ENCODE assay signal across 18 cellular contexts in the genomic region with DNA sequence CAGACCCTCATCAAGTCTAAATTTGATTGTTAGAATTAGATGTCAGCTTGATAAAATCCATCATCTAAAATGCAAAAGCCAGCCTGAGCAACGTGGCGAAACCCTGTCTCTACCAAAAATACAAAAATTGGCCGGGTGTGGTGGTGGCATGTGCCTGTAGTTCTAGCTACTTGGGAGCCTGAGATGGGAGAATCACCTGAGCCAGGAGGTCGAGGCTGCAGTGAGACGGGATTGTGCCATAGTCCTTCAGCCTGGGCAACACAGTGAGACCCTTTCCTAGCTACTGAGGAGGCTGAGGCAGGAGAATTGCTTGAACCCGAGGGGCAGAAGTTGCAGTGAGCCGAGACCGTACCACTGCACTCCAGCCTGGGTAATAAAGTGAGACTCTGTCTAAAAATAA.
"Had no signal": no experiment of that assay in that cellular context is flagged by ENCODE, and none has a peak within 500 bp of the region (broad histone marks: within the 10 kb centered on the region; RNA-seq: fewer than 3 reads in every experiment).

No MANE protein-coding gene starts in this region.

- H3K27ac Mint-ChIP-seq: activated CD4-positive, alpha-beta memory T cell treated with anti-CD3 and anti-CD28 coated beads, Interleukin-2, amount 10 ng/mL, durations not matched to agents 7 days and 5 days; activated CD4-positive, alpha-beta T cell treated with anti-CD3 and anti-CD28 coated beads for 36 hours; naive thymus-derived CD4-positive, alpha-beta T cell; stimulated activated effector memory CD8-positive, alpha-beta T cell treated with anti-CD3 and anti-CD28 coated beads, Interleukin-12 subunit alpha, Interleukin-12 subunit beta, amount 100 ng/mL, for 72 hours had no signal

- H3K27me3 Mint-ChIP-seq: activated CD4-positive, alpha-beta memory T cell treated with anti-CD3 and anti-CD28 coated beads, Interleukin-2, amount 10 ng/mL, durations not matched to agents 7 days and 5 days; activated CD4-positive, alpha-beta T cell treated with anti-CD3 and anti-CD28 coated beads for 36 hours; naive thymus-derived CD4-positive, alpha-beta T cell had no signal

- H3K4me3 Mint-ChIP-seq: activated CD4-positive, alpha-beta memory T cell treated with anti-CD3 and anti-CD28 coated beads, Interleukin-2, amount 10 ng/mL, durations not matched to agents 7 days and 5 days; activated CD4-positive, alpha-beta T cell treated with anti-CD3 and anti-CD28 coated beads for 36 hours; activated T-cell treated with anti-CD3 and anti-CD28 coated beads, Interleukin-2, amount 50 U/mL, for 4 hours; naive thymus-derived CD4-positive, alpha-beta T cell; stimulated activated effector memory CD8-positive, alpha-beta T cell treated with anti-CD3 and anti-CD28 coated beads, Interleukin-12 subunit alpha, Interleukin-12 subunit beta, amount 100 ng/mL, for 72 hours had no signal

- H3K36me3 ChIP-seq: gastroesophageal sphincter, heart right ventricle, neutrophil, tibial artery had no signal

- H3K4me3 ChIP-seq: gastroesophageal sphincter, heart right ventricle, mucosa of descending colon, tibial artery had no signal

- H3K9me3 Mint-ChIP-seq: activated CD4-positive, alpha-beta memory T cell treated with anti-CD3 and anti-CD28 coated beads, Interleukin-2, amount 10 ng/mL, durations not matched to agents 7 days and 5 days; activated T-cell treated with anti-CD3 and anti-CD28 coated beads, Interleukin-2, amount 50 U/mL, for 4 hours; stimulated activated effector memory CD8-positive, alpha-beta T cell treated with anti-CD3 and anti-CD28 coated beads, Interleukin-12 subunit alpha, Interleukin-12 subunit beta, amount 100 ng/mL, for 72 hours had no signal

- H3K36me3 Mint-ChIP-seq: stimulated activated effector memory CD8-positive, alpha-beta T cell treated with anti-CD3 and anti-CD28 coated beads, Interleukin-12 subunit alpha, Interleukin-12 subunit beta, amount 100 ng/mL, for 72 hours had no signal

- ATAC-seq: activated CD4-positive, alpha-beta T cell treated with anti-CD3 and anti-CD28 coated beads for 36 hours; activated T-cell treated with anti-CD3 and anti-CD28 coated beads, Interleukin-2, amount 50 U/mL, for 4 hours; gastroesophageal sphincter; heart right ventricle; left colon; mucosa of descending colon; naive thymus-derived CD4-positive, alpha-beta T cell; stimulated activated effector memory CD8-positive, alpha-beta T cell treated with anti-CD3 and anti-CD28 coated beads, Interleukin-12 subunit alpha, Interleukin-12 subunit beta, amount 100 ng/mL, for 72 hours had no signal

- DNase-seq: activated CD4-positive, alpha-beta memory T cell treated with anti-CD3 and anti-CD28 coated beads, Interleukin-2, amount 10 ng/mL, durations not matched to agents 7 days and 5 days; activated CD4-positive, alpha-beta T cell treated with anti-CD3 and anti-CD28 coated beads for 36 hours; activated effector memory CD4-positive, alpha-beta T cell treated with Interleukin-2 at 50 U/mL for 16 hours; activated naive CD4-positive, alpha-beta T cell treated with anti-CD3 and anti-CD28 coated beads, Interleukin-2, amount 50 U/mL, for 16 hours; activated T-cell treated with anti-CD3 and anti-CD28 coated beads, Interleukin-2, amount 50 U/mL, for 4 hours; dermis blood vessel endothelial cell; erythroblast; heart right ventricle; left colon; mucosa of descending colon; naive thymus-derived CD4-positive, alpha-beta T cell; stimulated activated CD4-positive, alpha-beta T cell treated with anti-CD3 and anti-CD28 coated beads, Interleukin-12 subunit alpha, Interleukin-12 subunit beta, amount 100 ng/mL, for 4 hours; stimulated activated CD4-positive, alpha-beta T cell treated with anti-CD3 and anti-CD28 coated beads, Interleukin-2, amount 100 ng/mL, for 24 hours; tibial artery had no signal

- H3K9me3 ChIP-seq: gastroesophageal sphincter, heart right ventricle, mucosa of descending colon, neutrophil, tibial artery had no signal

- H3K27ac ChIP-seq: gastroesophageal sphincter, heart right ventricle, neutrophil, tibial artery, VCaP had no signal

- H3K27me3 ChIP-seq: gastroesophageal sphincter, heart right ventricle, tibial artery had no signal
